1 cellular context compared by ENCODE assay signal in the genomic region with DNA sequence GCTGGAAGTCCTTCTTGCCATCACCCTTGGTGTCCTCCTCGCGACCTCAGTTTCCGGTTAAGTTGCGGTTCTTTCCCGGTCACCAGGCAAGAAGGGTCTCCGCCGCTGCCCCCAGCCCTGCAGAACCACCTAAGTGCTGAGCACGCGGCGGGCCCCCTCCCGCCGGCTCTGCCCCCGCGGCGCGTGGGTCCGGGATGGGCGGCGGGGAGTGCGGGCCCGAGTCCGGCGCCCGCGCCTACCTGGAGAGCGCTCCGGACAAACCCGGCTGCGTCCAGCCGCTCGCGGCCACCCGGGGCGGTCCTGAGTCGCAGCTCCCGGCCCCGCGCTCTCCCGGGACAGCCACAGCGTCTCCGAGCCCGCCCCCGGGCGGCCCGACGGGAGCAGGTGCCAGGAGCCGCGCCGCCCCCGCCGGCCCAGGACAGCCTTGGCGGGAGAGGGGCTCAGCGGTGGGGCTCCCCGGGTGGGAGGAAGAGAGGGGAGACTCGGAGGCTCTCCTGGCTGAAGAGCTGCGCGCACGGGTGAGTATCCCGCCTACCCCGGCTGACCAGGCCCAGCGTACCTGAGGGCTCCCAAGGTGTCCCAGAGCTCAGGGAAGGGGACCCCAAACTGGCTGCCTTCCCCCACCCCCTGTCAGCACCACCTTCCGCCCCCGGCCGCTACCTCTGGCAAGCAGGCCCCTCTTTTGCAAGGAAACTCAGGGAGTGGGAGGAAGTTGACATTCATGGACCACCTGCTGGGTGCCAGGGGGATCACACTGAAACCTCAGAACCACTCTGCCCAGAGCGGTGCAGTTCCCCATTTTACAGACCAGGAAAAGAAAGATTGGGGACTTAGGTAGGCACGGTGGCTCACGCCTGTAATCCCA.
TF ChIP-seq lines count a peak whose summit lies in the region.

No MANE protein-coding gene starts in this region.

TF ChIP-seq in A549, 52 proteins besides CTCF, POLR2A, EP300 and RAD21 (continued from another document):
- TF ChIP-seq ESRRA (IDR thresholded peaks at IDR 0.05; ENCODE audit: borderline replicate concordance, low read length) = no peak
- TF ChIP-seq FOSB (CRISPR knock-in tag; IDR thresholded peaks at IDR 0.05) = no peak
